Comparison of ENCODE assay signal across 10 cellular contexts in genomic region chr11:47376543-47377371, GRCh38. TPM values are rescaled to one million over a fixed set of nuclear protein-coding genes. Genes with fewer than 3 reads are reported as not detected.
DNase-seq lines count a peak whose midpoint lies in the region; ATAC-seq and TF ChIP-seq lines count a peak whose summit lies in the region.
"Had no signal": no experiment of that assay in that cellular context is flagged by ENCODE, and none has a peak within 500 bp of the region (broad histone marks: within the 10 kb centered on the region; RNA-seq: fewer than 3 reads in every experiment).

No MANE protein-coding gene starts in this region.

- no peak for TF ChIP-seq POLR2A in prostate gland (IDR thresholded peaks at IDR 0.05)

- intact Hi-C loops in Right ventricle myocardium inferior (cut with DNase I), result loop anchor here (10.0 kb wide), 2 partner anchors 178 to 238 kb away; partner anchors contain the start of gene CELF1
- intact Hi-C loops in prostate gland (cut with DNase I), result loop anchor here (10.0 kb wide), 1 partner anchor 478 kb away; no protein-coding TSS in a partner anchor

- H3K4me1 ChIP-seq in thymus (ENCODE audit: control insufficient read depth, insufficient read depth, low read length) (peaks cover 2% of the 10 kb centered on the region), prostate gland (replicated peaks) (no peaks in the 10 kb centered on the region)

- H3K9me3 ChIP-seq in thymus (ENCODE audit: control insufficient read depth), result no peaks in the 10 kb centered on the region
- H3K9me3 ChIP-seq in prostate gland, result no peaks in the 10 kb centered on the region

- H3K4me3 ChIP-seq in thymus (ENCODE audit: low read length) (no peak overlapping the region), prostate gland (no peak overlapping the region)

- H3K36me3 ChIP-seq in thymus (ENCODE audit: control insufficient read depth, insufficient read depth) (no peaks in the 10 kb centered on the region), prostate gland (no peaks in the 10 kb centered on the region)

- peak; percentile 50 for ATAC-seq in Right ventricle myocardium inferior

- H3K27me3 ChIP-seq in thymus (ENCODE audit: control insufficient read depth, insufficient read depth), result no peaks in the 10 kb centered on the region
- H3K27me3 ChIP-seq in prostate gland (replicated peaks; ENCODE audit: insufficient read depth), result no peaks in the 10 kb centered on the region

- peak; percentile 4 for TF ChIP-seq CTCF in GM20000 (IDR thresholded peaks at IDR 0.05; ENCODE audit: extremely low read depth, missing control alignments)
- TF ChIP-seq CTCF in prostate gland (IDR thresholded peaks at IDR 0.05), result no peak

- 44% methylated on average over 14 of the region's 14 CpGs for WGBS in thymus
- WGBS in prostate gland, result 58% methylated on average over 14 of the region's 14 CpGs

- peak overlapping the region; percentile 3 for H3K27ac ChIP-seq in thymus (ENCODE audit: low read depth)
- H3K27ac ChIP-seq in prostate gland, result no peak overlapping the region

- DNase-seq in GM20000 (ENCODE audit: low spot score) (no peak), NOMO-1 treated with DMSO at 0.1 percent for 48 hours (lab: John Stamatoyannopoulos, UW; ENCODE audit: unreplicated experiment) (peak; percentile 56), Right ventricle myocardium inferior (ENCODE audit: missing footprints) (peak; percentile 90), occipital lobe (lab: John Stamatoyannopoulos, UW) (no peak), dedifferentiated amniotic fluid mesenchymal stem cell (ENCODE audit: extremely low spot score) (no peak), iPS-NIHi7 (ENCODE audit: extremely low spot score) (no peak), prostate gland (ENCODE audit: low spot score) (no peak)
- DNase-seq: activated CD8-positive, alpha-beta memory T cell treated with anti-CD3 and anti-CD28 coated beads, Interleukin-2, amount 50 U/mL, for 48 hours; NCI-H1436 had no signal

RNA-seq across cellular contexts. Expression of gene SPI1, which starts 1.6 kb away (rescaled TPM):
- total RNA-seq in Right ventricle myocardium inferior (14.6 TPM), occipital lobe (0.78 TPM), prostate gland (10 to 100 TPM in 1 of 2 donors, 1 to 10 TPM in 1; 6.8 to 13.4 TPM)
- 40.0 TPM for polyA plus RNA-seq in thymus

RNA-seq across cellular contexts. Expression of gene MYBPC3, which starts 24.3 kb away (rescaled TPM):
- 2,397 TPM for total RNA-seq in Right ventricle myocardium inferior
- polyA plus RNA-seq in thymus, result 0.55 TPM
- total RNA-seq in occipital lobe, result not detected
- total RNA-seq in prostate gland, result under 1 TPM in 1 of 2 donors, not detected in 1; 0.91 TPM

RNA-seq across cellular contexts. Expression of gene SLC39A13, which starts 31.6 kb away (rescaled TPM):
- total RNA-seq in Right ventricle myocardium inferior (35.0 TPM), occipital lobe (8.9 TPM), prostate gland (10 to 100 TPM; 53.1 to 93.7 TPM)
- polyA plus RNA-seq in thymus, result 37.1 TPM

RNA-seq across cellular contexts. Expression of gene PSMC3, which starts 49.5 kb away (rescaled TPM):
- total RNA-seq in Right ventricle myocardium inferior, result 160 TPM
- polyA plus RNA-seq in thymus, result 104 TPM
- 69.1 TPM for total RNA-seq in occipital lobe
- total RNA-seq in prostate gland, result 100 to 1,000 TPM in 1 of 2 donors, 10 to 100 TPM in 1; 99.2 to 133 TPM

Comparison
In these comparisons a context has a peak if more than half of its experiments do, and no peak if none do; other contexts are left out.
1. DNase-seq: peak in NOMO-1 treated with DMSO at 0.1 percent for 48 hours (single experiment) and Right ventricle myocardium inferior (single experiment); none in GM20000 (single experiment), occipital lobe (single experiment), dedifferentiated amniotic fluid mesenchymal stem cell (single experiment), iPS-NIHi7 (single experiment) and prostate gland (single experiment).
2. RNA of gene MYBPC3, which starts 24.3 kb away (total RNA-seq): 2,397 TPM in Right ventricle myocardium inferior (single experiment); 0.91 TPM in prostate gland and not detected in occipital lobe (single experiment); every median in the first group is over 1,000 times any median in the second.